ENCODE assay signal across 24 cellular contexts in genomic region chr2:8016688-8017087, GRCh38.
"Had no signal": no experiment of that assay in that cellular context is flagged by ENCODE, and none has a peak within 500 bp of the region (broad histone marks: within the 10 kb centered on the region; RNA-seq: fewer than 3 reads in every experiment).

No MANE protein-coding gene starts in this region.

- H3K9me3 Mint-ChIP-seq: effector memory CD8-positive, alpha-beta T cell; nephron progenitor cell had no signal

- DNase-seq: cortex of kidney; effector memory CD8-positive, alpha-beta T cell; esophagus squamous epithelium; foreskin melanocyte; head of caudate nucleus; left ventricle myocardium superior; lower lobe of right lung; naive thymus-derived CD8-positive, alpha-beta T cell; nephron progenitor cell; occipital lobe; pancreas; retina; right lobe of liver; small intestine; stimulated activated CD4-positive, alpha-beta T cell treated with anti-CD3 and anti-CD28 coated beads, Interleukin-1b, Interleukin-23, amount 100 ng/mL, for 48 hours; stimulated activated CD4-positive, alpha-beta T cell treated with anti-CD3 and anti-CD28 coated beads, Interleukin-4, amount 100 ng/mL, for 1 hour; stimulated activated CD8-positive, alpha-beta memory T cell treated with anti-CD3 and anti-CD28 coated beads, Interleukin-4, amount 100 ng/mL, for 48 hours; stimulated activated naive CD8-positive, alpha-beta T cell treated with anti-CD3 and anti-CD28 coated beads, Interleukin-15, Interleukin-2, amounts not matched to agents 100 U/mL and 50 U/mL, for 24 hours; substantia nigra; testis; tibial artery had no signal

- H3K27ac Mint-ChIP-seq: effector memory CD8-positive, alpha-beta T cell; naive thymus-derived CD8-positive, alpha-beta T cell; nephron progenitor cell; type B pancreatic cell had no signal

- ATAC-seq: effector memory CD8-positive, alpha-beta T cell; left ventricle myocardium superior; lower lobe of right lung; naive thymus-derived CD8-positive, alpha-beta T cell; pancreas; right lobe of liver; stimulated activated naive CD8-positive, alpha-beta T cell treated with anti-CD3 and anti-CD28 coated beads, Interleukin-15, Interleukin-2, amounts not matched to agents 100 U/mL and 50 U/mL, for 24 hours had no signal

- H3K27me3 Mint-ChIP-seq: effector memory CD8-positive, alpha-beta T cell; naive thymus-derived CD8-positive, alpha-beta T cell; type B pancreatic cell had no signal

- H3K4me3 Mint-ChIP-seq: effector memory CD8-positive, alpha-beta T cell; naive thymus-derived CD8-positive, alpha-beta T cell; nephron progenitor cell; type B pancreatic cell had no signal

- H3K36me3 Mint-ChIP-seq: naive thymus-derived CD8-positive, alpha-beta T cell; type B pancreatic cell had no signal

- FAIRE-seq: endometrium, keratinocyte, pancreas, small intestine had no signal
